1 cellular context compared by ENCODE assay signal in the genomic region with DNA sequence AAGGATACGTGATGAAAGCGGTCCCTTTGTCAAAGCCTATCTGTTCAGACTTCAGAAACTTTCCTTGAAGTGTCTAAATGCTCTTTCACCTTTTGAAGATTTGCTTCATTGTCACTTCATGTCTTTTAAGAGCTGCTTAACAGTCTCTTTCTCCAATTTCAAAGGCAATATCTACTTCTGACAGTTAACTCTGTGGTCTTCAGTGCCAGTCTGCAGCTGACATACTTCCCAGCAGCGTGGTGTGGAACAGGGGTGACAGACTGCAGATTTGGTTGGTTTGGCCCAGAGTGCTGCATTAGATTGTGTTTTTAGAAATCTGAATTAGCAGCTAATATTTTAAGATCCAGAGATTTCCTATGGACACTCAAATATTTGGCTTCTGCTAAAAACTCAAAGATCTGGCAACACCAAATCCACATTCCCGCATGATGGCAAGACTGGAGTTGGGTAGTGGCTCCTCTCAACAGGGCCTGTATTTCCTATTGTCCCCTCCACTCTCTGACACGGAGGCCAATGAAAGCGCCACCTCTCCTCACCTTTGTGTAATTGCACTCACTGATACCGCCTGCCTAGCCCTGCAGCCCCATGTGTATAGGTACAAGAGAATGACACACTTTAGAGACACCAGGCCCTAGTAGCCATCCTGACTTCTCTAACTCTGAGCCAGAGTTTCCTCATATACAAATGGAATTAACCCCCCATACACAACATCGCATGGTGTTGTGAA.
TF ChIP-seq lines count a peak whose summit lies in the region.

No MANE protein-coding gene starts in this region.

TF ChIP-seq in HEK293T, 16 proteins besides CTCF, POLR2A, EP300 and RAD21 (continued from another document):
- TF ChIP-seq ARNT (IDR thresholded peaks at IDR 0.05) (no peak), ZNF384 (IDR thresholded peaks at IDR 0.05) (no peak), L3MBTL2 (conservative IDR thresholded peaks at IDR 0.05) (no peak), TARDBP (IDR thresholded peaks at IDR 0.05) (no peak), SUZ12 (IDR thresholded peaks at IDR 0.05) (no peak)
